ENCODE assay signal across 11 cellular contexts in genomic region chr2:120465989-120466703, GRCh38.
DNase-seq lines count a peak whose midpoint lies in the region; ATAC-seq, FAIRE-seq and TF ChIP-seq lines count a peak whose summit lies in the region.
"Had no signal": no experiment of that assay in that cellular context is flagged by ENCODE, and none has a peak within 500 bp of the region (broad histone marks: within the 10 kb centered on the region; RNA-seq: fewer than 3 reads in every experiment).

No MANE protein-coding gene starts in this region.

- TF ChIP-seq POLR2A in vagina (IDR thresholded peaks at IDR 0.05), result no peak

- ATAC-seq in GM18502 (IDR thresholded peaks at IDR 0.05; ENCODE audit: poor library complexity, unreplicated experiment), result no peak
- ATAC-seq in HG03469 (IDR thresholded peaks at IDR 0.05; ENCODE audit: unreplicated experiment), result no peak
- ATAC-seq: activated CD4-positive, alpha-beta T cell treated with anti-CD3 and anti-CD28 coated beads for 36 hours; activated T-cell treated with anti-CD3 and anti-CD28 coated beads, Interleukin-2, amount 50 U/mL, for 72 hours; effector memory CD8-positive, alpha-beta T cell had no signal

- no peak for FAIRE-seq in small intestine (lab: Jason Lieb, UNC)

- TF ChIP-seq CTCF in HEK293 (tag by site-specific recombination; IDR thresholded peaks at IDR 0.05) (no peak), vagina (IDR thresholded peaks at IDR 0.05) (no peak)

- WGBS in small intestine, 3 donors, result 8 to 42% (median 23%) methylated on average over 25 of the region's 25 CpGs

- H3K27ac ChIP-seq in HEK293 (ENCODE audit: extremely low read depth, low read depth, low read length) (no peak overlapping the region), small intestine (ENCODE audit: low read depth in 1 of 2, low read length in 1 of 2) (no peak overlapping the region), vagina (no peak overlapping the region)

- DNase-seq in NCI-H2171 treated with DMSO at 0.1 percent for 48 hours (lab: John Stamatoyannopoulos, UW) (peak; percentile 57), iPS DF 19.7 (ENCODE audit: low read depth, low spot score) (peak; percentile 76), small intestine (peak; percentile 13), vagina (ENCODE audit: extremely low spot score in 2 of 2) (no peak)
- DNase-seq: activated CD4-positive, alpha-beta T cell treated with anti-CD3 and anti-CD28 coated beads for 36 hours; activated T-cell treated with anti-CD3 and anti-CD28 coated beads, Interleukin-2, amount 50 U/mL, for 72 hours; effector memory CD8-positive, alpha-beta T cell; stimulated activated CD4-positive, alpha-beta T cell treated with anti-CD3 and anti-CD28 coated beads, Interleukin-4, amount 100 ng/mL, for 24 hours had no signal

- H3K27me3 ChIP-seq in small intestine (ENCODE audit: control insufficient read depth in 2 of 2, insufficient read depth in 2 of 2, low read length in 2 of 2) (peaks cover 2 to 3% of the 10 kb centered on the region in 2 donors), vagina (no peaks in the 10 kb centered on the region)

- CTCF ChIA-PET in HEK293 (lab: Yijun Ruan, JAX), result interaction anchor here (0.9 kb wide), 1 partner anchor 9 kb away, joined by 3 read pairs; no protein-coding TSS in a partner anchor

- no peaks in the 10 kb centered on the region for H3K4me1 ChIP-seq in HEK293 (ENCODE audit: control insufficient read depth, insufficient read depth, low read length)
- H3K4me1 ChIP-seq in small intestine (ENCODE audit: control insufficient read depth in 2 of 2, insufficient read depth in 1 of 2, low read depth in 1 of 2, low read length in 1 of 2), result no peaks in the 10 kb centered on the region
- H3K4me1 ChIP-seq in vagina, result peaks cover 51% of the 10 kb centered on the region

- intact Hi-C loops in vagina (cut with DNase I), result loop anchor here (5.0 kb wide), 1 partner anchor 71 kb away; no protein-coding TSS in a partner anchor

- H3K36me3 ChIP-seq in HEK293 (ENCODE audit: control insufficient read depth in 2 of 2, insufficient read depth in 1 of 2, low read length in 2 of 2) (no peaks in the 10 kb centered on the region), small intestine (ENCODE audit: control insufficient read depth in 2 of 2, insufficient read depth in 2 of 2, low read length in 2 of 2) (no peaks in the 10 kb centered on the region), vagina (no peaks in the 10 kb centered on the region)

- H3K9me3 ChIP-seq in HEK293 (ENCODE audit: control insufficient read depth, insufficient read depth, low read depth, low read length), result no peaks in the 10 kb centered on the region
- H3K9me3 ChIP-seq in small intestine (ENCODE audit: control insufficient read depth, low read depth), result no peaks in the 10 kb centered on the region
- H3K9me3 ChIP-seq in vagina, result no peaks in the 10 kb centered on the region

- POLR2A ChIA-PET in HEK293 (lab: Yijun Ruan, JAX), result no interaction called here

- H3K4me3 ChIP-seq in HEK293 (ENCODE audit: low read depth, low read length) (no peak overlapping the region), small intestine (ENCODE audit: low read depth in 1 of 2, low read length in 2 of 2) (no peak overlapping the region), vagina (no peak overlapping the region)

TF ChIP-seq in HEK293, 187 proteins besides CTCF, POLR2A, EP300 and RAD21:
- TF ChIP-seq GLIS1 (tag by site-specific recombination; IDR thresholded peaks at IDR 0.05) (peak; percentile 83), ZFHX2 (tag by site-specific recombination; conservative IDR thresholded peaks at IDR 0.05) (peak; percentile 62), ZNF626 (tag by site-specific recombination; IDR thresholded peaks at IDR 0.05) (no peak), ZNF837 (tag by site-specific recombination; IDR thresholded peaks at IDR 0.05) (no peak), ZIC2 (tag by site-specific recombination; IDR thresholded peaks at IDR 0.05) (peak; percentile 38)

Comparison
In these comparisons a context has a peak if more than half of its experiments do, and no peak if none do; other contexts are left out.
1. DNase-seq: peak in NCI-H2171 treated with DMSO at 0.1 percent for 48 hours (single experiment), iPS DF 19.7 (single experiment) and small intestine (single experiment); none in vagina (0 of 2).